9 cellular contexts compared by ENCODE assay signal in the genomic region with DNA sequence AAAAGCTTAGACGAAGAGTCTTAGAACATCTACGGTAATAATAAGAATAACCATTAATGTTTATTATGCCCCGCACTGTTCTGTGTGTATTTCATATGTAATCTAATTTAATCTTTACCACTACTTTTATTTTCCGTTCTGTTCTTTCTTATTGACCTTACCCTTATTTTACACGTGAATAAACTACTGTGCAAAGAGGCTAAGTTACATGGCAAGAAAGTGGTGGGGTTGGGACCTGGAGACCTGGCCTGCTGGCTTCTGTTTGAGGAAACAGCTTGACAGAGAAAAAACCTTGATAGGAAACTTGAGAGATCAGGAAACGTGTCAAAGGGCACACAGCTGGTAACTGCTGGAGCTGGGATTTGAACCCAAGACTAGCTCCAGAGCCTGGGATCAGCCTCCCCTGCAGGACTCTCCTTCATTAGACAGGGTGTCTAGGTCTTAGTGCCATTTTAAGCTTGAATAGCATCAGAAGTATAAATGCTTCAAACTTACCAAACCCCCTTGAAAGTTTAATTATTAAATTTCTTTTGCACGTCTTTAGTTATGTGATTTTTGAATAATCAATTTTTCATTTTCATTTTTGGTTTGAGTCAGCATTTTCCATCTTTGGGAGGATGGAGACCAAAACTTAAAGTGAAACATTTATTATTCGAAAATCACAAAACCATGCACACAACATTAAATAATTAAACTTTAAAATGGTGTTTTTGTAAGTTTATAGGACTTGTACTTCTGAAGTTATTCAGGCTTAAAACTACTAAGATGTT.
DNase-seq lines count a peak whose midpoint lies in the region; ATAC-seq and TF ChIP-seq lines count a peak whose summit lies in the region.
"Had no signal": no experiment of that assay in that cellular context is flagged by ENCODE, and none has a peak within 500 bp of the region (broad histone marks: within the 10 kb centered on the region; RNA-seq: fewer than 3 reads in every experiment).

No MANE protein-coding gene starts in this region.

- peaks cover 15% of the 10 kb centered on the region for H4K20me1 ChIP-seq in BLaER1
- no peaks in the 10 kb centered on the region for H4K20me1 ChIP-seq in neural cell (ENCODE audit: insufficient read depth)

- H3K9ac ChIP-seq in BLaER1 = peak overlapping the region; percentile 90
- H3K9ac ChIP-seq in HUES6 (ENCODE audit: low read length) = peak overlapping the region; percentile 31
- H3K9ac ChIP-seq in neural cell (ENCODE audit: low read length) = no peak overlapping the region

- peaks cover 29% of the 10 kb centered on the region for H3K36me3 ChIP-seq in BLaER1
- H3K36me3 ChIP-seq in HUES6 (ENCODE audit: control insufficient read depth, insufficient read depth, low read length) = peaks cover 32% of the 10 kb centered on the region
- no peaks in the 10 kb centered on the region for H3K36me3 ChIP-seq in neural cell (ENCODE audit: insufficient read depth, low read length)

- peaks cover 6% of the 10 kb centered on the region for H3K79me2 ChIP-seq in neural cell (replicated peaks; ENCODE audit: insufficient read depth, low read length)

- H3K27me3 ChIP-seq in BLaER1 (no peaks in the 10 kb centered on the region), HUES6 (ENCODE audit: control insufficient read depth, insufficient read depth, low read length) (no peaks in the 10 kb centered on the region), neural cell (ENCODE audit: insufficient read depth, low read depth, low read length) (no peaks in the 10 kb centered on the region)

- no peaks in the 10 kb centered on the region for H3F3A ChIP-seq in neural cell (ENCODE audit: insufficient read depth, low read length, poor library complexity, severe bottlenecking)

- H3K4me3 ChIP-seq in BLaER1 (peak overlapping the region; percentile 77), HUES6 (ENCODE audit: low read depth, low read length) (peak overlapping the region; percentile 68), coronary artery (peak overlapping the region; percentile 77), neural cell (ENCODE audit: low read length) (peak overlapping the region; percentile 62)

- ATAC-seq in HG02885 (IDR thresholded peaks at IDR 0.05; ENCODE audit: poor library complexity, unreplicated experiment) = no peak
- no peak for ATAC-seq in HG03280 (IDR thresholded peaks at IDR 0.05; ENCODE audit: unreplicated experiment)

- DNase-seq in coronary artery (ENCODE audit: low spot score) = no peak
- no peak for DNase-seq in central memory CD4-positive, alpha-beta T cell
- no peak for DNase-seq in COR-L47 (lab: John Stamatoyannopoulos, UW)
- DNase-seq: DND-41 had no signal

- H3K9me3 ChIP-seq in BLaER1 (no peaks in the 10 kb centered on the region), HUES6 (ENCODE audit: control insufficient read depth, insufficient read depth, low read depth, low read length) (no peaks in the 10 kb centered on the region), neural cell (ENCODE audit: low read length) (no peaks in the 10 kb centered on the region)

- H3K9me2 ChIP-seq in neural cell (ENCODE audit: insufficient read depth, low read length) = no peaks in the 10 kb centered on the region

- TF ChIP-seq CTCF in coronary artery (IDR thresholded peaks at IDR 0.05) = no peak
- no peak for TF ChIP-seq CTCF in neural cell (IDR thresholded peaks at IDR 0.05; ENCODE audit: poor library complexity, severe bottlenecking)

- H3K4me1 ChIP-seq in BLaER1 (peaks cover 90% of the 10 kb centered on the region), HUES6 (ENCODE audit: control insufficient read depth, insufficient read depth, low read length) (peaks cover 33% of the 10 kb centered on the region)

- H3K4me2 ChIP-seq in BLaER1 (peak overlapping the region; percentile 99), neural cell (ENCODE audit: low read length) (peak overlapping the region; percentile 28)

- H2AFZ ChIP-seq in neural cell (ENCODE audit: low read depth, low read length) = no peak overlapping the region

- TF ChIP-seq RAD21 in neural cell (conservative IDR thresholded peaks at IDR 0.05) = no peak

- H3K27ac ChIP-seq in BLaER1 (peak overlapping the region; percentile 89), HUES6 (ENCODE audit: low read depth, low read length) (peak overlapping the region; percentile 60; the same call in 1 of the 2 replicates), coronary artery (peak overlapping the region; percentile 66 to 95), neural cell (ENCODE audit: low read length) (peak overlapping the region; percentile 49)

- TF ChIP-seq EP300 in neural cell (conservative IDR thresholded peaks at IDR 0.05; ENCODE audit: poor library complexity, severe bottlenecking) = no peak

TF ChIP-seq in neural cell, 6 proteins besides CTCF, POLR2A, EP300 and RAD21:
- TF ChIP-seq EZH2 (IDR thresholded peaks at IDR 0.05; ENCODE audit: borderline replicate concordance, insufficient read depth, low read length, poor library complexity, severe bottlenecking) (no peak), TAF1 (IDR thresholded peaks at IDR 0.05; ENCODE audit: low read depth) (no peak), POLR2AphosphoS5 (IDR thresholded peaks at IDR 0.05) (no peak), SMC3 (conservative IDR thresholded peaks at IDR 0.05; ENCODE audit: poor library complexity) (no peak), MXI1 (conservative IDR thresholded peaks at IDR 0.05; ENCODE audit: poor library complexity, severe bottlenecking) (no peak)
- TF ChIP-seq, protein P1, sequence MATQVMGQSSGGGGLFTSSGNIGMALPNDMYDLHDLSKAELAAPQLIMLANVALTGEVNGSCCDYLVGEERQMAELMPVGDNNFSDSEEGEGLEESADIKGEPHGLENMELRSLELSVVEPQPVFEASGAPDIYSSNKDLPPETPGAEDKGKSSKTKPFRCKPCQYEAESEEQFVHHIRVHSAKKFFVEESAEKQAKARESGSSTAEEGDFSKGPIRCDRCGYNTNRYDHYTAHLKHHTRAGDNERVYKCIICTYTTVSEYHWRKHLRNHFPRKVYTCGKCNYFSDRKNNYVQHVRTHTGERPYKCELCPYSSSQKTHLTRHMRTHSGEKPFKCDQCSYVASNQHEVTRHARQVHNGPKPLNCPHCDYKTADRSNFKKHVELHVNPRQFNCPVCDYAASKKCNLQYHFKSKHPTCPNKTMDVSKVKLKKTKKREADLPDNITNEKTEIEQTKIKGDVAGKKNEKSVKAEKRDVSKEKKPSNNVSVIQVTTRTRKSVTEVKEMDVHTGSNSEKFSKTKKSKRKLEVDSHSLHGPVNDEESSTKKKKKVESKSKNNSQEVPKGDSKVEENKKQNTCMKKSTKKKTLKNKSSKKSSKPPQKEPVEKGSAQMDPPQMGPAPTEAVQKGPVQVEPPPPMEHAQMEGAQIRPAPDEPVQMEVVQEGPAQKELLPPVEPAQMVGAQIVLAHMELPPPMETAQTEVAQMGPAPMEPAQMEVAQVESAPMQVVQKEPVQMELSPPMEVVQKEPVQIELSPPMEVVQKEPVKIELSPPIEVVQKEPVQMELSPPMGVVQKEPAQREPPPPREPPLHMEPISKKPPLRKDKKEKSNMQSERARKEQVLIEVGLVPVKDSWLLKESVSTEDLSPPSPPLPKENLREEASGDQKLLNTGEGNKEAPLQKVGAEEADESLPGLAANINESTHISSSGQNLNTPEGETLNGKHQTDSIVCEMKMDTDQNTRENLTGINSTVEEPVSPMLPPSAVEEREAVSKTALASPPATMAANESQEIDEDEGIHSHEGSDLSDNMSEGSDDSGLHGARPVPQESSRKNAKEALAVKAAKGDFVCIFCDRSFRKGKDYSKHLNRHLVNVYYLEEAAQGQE (IDR thresholded peaks at IDR 0.05; ENCODE audit: borderline replicate concordance) = no peak
TF ChIP-seq in neural cell: peak in this region for 0.
